In genomic region chr2:8234253-8234652, GRCh38 we compare ENCODE assay signal across 11 cellular contexts.
A peak's percentile ranks its signal among the peaks of the same experiment; 100 is the strongest.
DNase-seq lines count a peak whose midpoint lies in the region; ATAC-seq, FAIRE-seq and TF ChIP-seq lines count a peak whose summit lies in the region.
"Had no signal": no experiment of that assay in that cellular context is flagged by ENCODE, and none has a peak within 500 bp of the region (broad histone marks: within the 10 kb centered on the region; RNA-seq: fewer than 3 reads in every experiment).

No MANE protein-coding gene starts in this region.

- peak overlapping the region; percentile 48 for H2AFZ ChIP-seq in neuronal stem cell (ENCODE audit: low read length)

- no peak overlapping the region for H2BK120ac ChIP-seq in neuronal stem cell (ENCODE audit: low read depth, low read length)

- no peak overlapping the region for H3K23ac ChIP-seq in neuronal stem cell (ENCODE audit: low read depth, low read length, poor library complexity)

- no peaks in the 10 kb centered on the region for H3K79me1 ChIP-seq in neuronal stem cell (ENCODE audit: low read depth, low read length)

- no peak for TF ChIP-seq CTCF in osteocyte (IDR thresholded peaks at IDR 0.05)
- no peak for TF ChIP-seq CTCF in CD8-positive, alpha-beta T cell (IDR thresholded peaks at IDR 0.05)

- H3K4me2 ChIP-seq in neuronal stem cell (ENCODE audit: insufficient read depth, low read length, poor library complexity, severe bottlenecking) = no peak overlapping the region

- no peak overlapping the region for H3K4me3 Mint-ChIP-seq in T-helper 2 cell treated with Interferon-gamma antibody and Interleukin-4, amounts not matched to agents 5 μg/mL and 100 μg/mL, for 36 hours
- H3K4me3 Mint-ChIP-seq in osteocyte (ENCODE audit: unreplicated experiment) = no peak overlapping the region
- no peak overlapping the region for H3K4me3 Mint-ChIP-seq in CD8-positive, alpha-beta T cell
- H3K4me3 Mint-ChIP-seq: activated CD4-positive, alpha-beta T cell treated with anti-CD3 and anti-CD28 coated beads, Interleukin-2, amount 10 ng/mL, durations not matched to agents 24 days and 14 days; central memory CD8-positive, alpha-beta T cell had no signal

- H3K9ac ChIP-seq in neuronal stem cell (ENCODE audit: low read depth, low read length, poor library complexity) = no peak overlapping the region

- DNase-seq in NCI-H146 (lab: John Stamatoyannopoulos, UW) = peak; percentile 73
- no peak for DNase-seq in neuronal stem cell (ENCODE audit: low spot score)
- DNase-seq in T-helper 2 cell treated with Interferon-gamma antibody and Interleukin-4, amounts not matched to agents 5 μg/mL and 100 μg/mL, for 36 hours (ENCODE audit: low spot score) = no peak
- no peak for DNase-seq in H54 (ENCODE audit: insufficient read length, low spot score)
- DNase-seq in osteocyte (ENCODE audit: extremely low spot score, unreplicated experiment) = no peak
- no peak for DNase-seq in CD8-positive, alpha-beta T cell
- DNase-seq: activated CD4-positive, alpha-beta T cell treated with anti-CD3 and anti-CD28 coated beads, Interleukin-2, amount 10 ng/mL, durations not matched to agents 24 days and 14 days; small intestine had no signal

- H3K36me3 Mint-ChIP-seq in T-helper 2 cell treated with Interferon-gamma antibody and Interleukin-4, amounts not matched to agents 5 μg/mL and 100 μg/mL, for 36 hours (ENCODE audit: low read depth) = peaks cover 3% of the 10 kb centered on the region
- no peaks in the 10 kb centered on the region for H3K36me3 Mint-ChIP-seq in osteocyte (ENCODE audit: unreplicated experiment)
- H3K36me3 Mint-ChIP-seq in CD8-positive, alpha-beta T cell = no peaks in the 10 kb centered on the region

- H3K36me3 ChIP-seq in neuronal stem cell (replicated peaks in 1 of 2; ENCODE audit: control insufficient read depth in 2 of 2, insufficient read depth in 2 of 2, low read length in 2 of 2) = no peaks in the 10 kb centered on the region
- no peaks in the 10 kb centered on the region for H3K36me3 ChIP-seq in CD8-positive, alpha-beta T cell (ENCODE audit: insufficient read depth, low read length)

- no peaks in the 10 kb centered on the region for H3K9me3 ChIP-seq in neuronal stem cell (replicated peaks in 1 of 2; ENCODE audit: control insufficient read depth in 2 of 2, insufficient read depth in 1 of 2, low read depth in 1 of 2, low read length in 2 of 2)
- H3K9me3 ChIP-seq in CD8-positive, alpha-beta T cell (ENCODE audit: low read length) = no peaks in the 10 kb centered on the region

- no peak overlapping the region for H3K14ac ChIP-seq in neuronal stem cell (ENCODE audit: low read length)

- intact Hi-C loops in CD8-positive, alpha-beta T cell (cut with DNase I, micrococcal nuclease) = no loop called here

- no peaks in the 10 kb centered on the region for H3K27me3 ChIP-seq in neuronal stem cell (ENCODE audit: control insufficient read depth in 3 of 3, insufficient read depth in 3 of 3, low read depth in 1 of 3, low read length in 3 of 3)
- no peaks in the 10 kb centered on the region for H3K27me3 ChIP-seq in CD8-positive, alpha-beta T cell (ENCODE audit: insufficient read depth, low read length)

- no peak overlapping the region for H3K4me3 ChIP-seq in neuronal stem cell (ENCODE audit: low read length in 2 of 2)
- H3K4me3 ChIP-seq in CD8-positive, alpha-beta T cell (ENCODE audit: low read depth, low read length) = no peak overlapping the region

- ATAC-seq in GM19351 (IDR thresholded peaks at IDR 0.05; ENCODE audit: unreplicated experiment) (peak; percentile 27), HG02870 (IDR thresholded peaks at IDR 0.05; ENCODE audit: unreplicated experiment) (peak; percentile 38)
- ATAC-seq in CD8-positive, alpha-beta T cell = no peak

- H4K8ac ChIP-seq in neuronal stem cell (ENCODE audit: low read depth, low read length) = no peak overlapping the region

- no peak overlapping the region for H3K27ac Mint-ChIP-seq in T-helper 2 cell treated with Interferon-gamma antibody and Interleukin-4, amounts not matched to agents 5 μg/mL and 100 μg/mL, for 36 hours
- H3K27ac Mint-ChIP-seq in osteocyte (ENCODE audit: unreplicated experiment) = no peak overlapping the region
- H3K27ac Mint-ChIP-seq in CD8-positive, alpha-beta T cell = no peak overlapping the region
- H3K27ac Mint-ChIP-seq: activated CD4-positive, alpha-beta T cell treated with anti-CD3 and anti-CD28 coated beads, Interleukin-2, amount 10 ng/mL, durations not matched to agents 24 days and 14 days had no signal

- peaks cover 3% of the 10 kb centered on the region for H3K27me3 Mint-ChIP-seq in T-helper 2 cell treated with Interferon-gamma antibody and Interleukin-4, amounts not matched to agents 5 μg/mL and 100 μg/mL, for 36 hours (ENCODE audit: low read depth)
- peaks cover 11% of the 10 kb centered on the region for H3K27me3 Mint-ChIP-seq in osteocyte (ENCODE audit: unreplicated experiment)
- peaks cover 5% of the 10 kb centered on the region for H3K27me3 Mint-ChIP-seq in CD8-positive, alpha-beta T cell (ENCODE audit: low read depth)
- H3K27me3 Mint-ChIP-seq: central memory CD8-positive, alpha-beta T cell had no signal

- no peak overlapping the region for H2BK5ac ChIP-seq in neuronal stem cell (ENCODE audit: low read length)

- no peak overlapping the region for H3K27ac ChIP-seq in neuronal stem cell (replicated peaks; ENCODE audit: low read length)
- H3K27ac ChIP-seq in CD8-positive, alpha-beta T cell (ENCODE audit: low read depth, low read length) = no peak overlapping the region

- H3K18ac ChIP-seq in neuronal stem cell (ENCODE audit: low read length) = no peak overlapping the region

- no peak overlapping the region for H2BK15ac ChIP-seq in neuronal stem cell (ENCODE audit: low read length)

- CTCF ChIA-PET in CD8-positive, alpha-beta T cell (lab: Charles Lee) = no interaction called here

- FAIRE-seq in H54 (lab: Jason Lieb, UNC) = no peak
- FAIRE-seq: small intestine had no signal

- peak overlapping the region; percentile 20 for H2AK5ac ChIP-seq in neuronal stem cell (ENCODE audit: low read depth, low read length)

- no CpG with 5 or more reads among the region's 3 CpGs for WGBS in neuronal stem cell (ENCODE audit: extremely low coverage in 2 of 2, insufficient read length in 2 of 2, insufficient replicate concordance in 1 of 2), 2 donors

- POLR2A ChIA-PET in CD8-positive, alpha-beta T cell (lab: Charles Lee) = interaction anchor here (0.6 to 0.7 kb wide), 2 partner anchors 13 to 513 kb away, joined by 3 read pairs; no protein-coding TSS in a partner anchor

- H2BK12ac ChIP-seq in neuronal stem cell (ENCODE audit: low read length) = no peak overlapping the region

- no peak overlapping the region for H4K91ac ChIP-seq in neuronal stem cell (ENCODE audit: low read depth, low read length, poor library complexity)

- H3K4ac ChIP-seq in neuronal stem cell (ENCODE audit: low read length) = no peak overlapping the region

- peaks cover 26% of the 10 kb centered on the region for H3K4me1 Mint-ChIP-seq in T-helper 2 cell treated with Interferon-gamma antibody and Interleukin-4, amounts not matched to agents 5 μg/mL and 100 μg/mL, for 36 hours (ENCODE audit: low read depth)
- H3K4me1 Mint-ChIP-seq in osteocyte (ENCODE audit: unreplicated experiment) = peaks cover 6% of the 10 kb centered on the region
- peaks cover 8% of the 10 kb centered on the region for H3K4me1 Mint-ChIP-seq in CD8-positive, alpha-beta T cell (ENCODE audit: low read depth)

- H3K9me3 Mint-ChIP-seq in T-helper 2 cell treated with Interferon-gamma antibody and Interleukin-4, amounts not matched to agents 5 μg/mL and 100 μg/mL, for 36 hours = peaks cover 15% of the 10 kb centered on the region
- no peaks in the 10 kb centered on the region for H3K9me3 Mint-ChIP-seq in osteocyte (ENCODE audit: unreplicated experiment)
- no peaks in the 10 kb centered on the region for H3K9me3 Mint-ChIP-seq in CD8-positive, alpha-beta T cell
- H3K9me3 Mint-ChIP-seq: central memory CD8-positive, alpha-beta T cell had no signal

- TF ChIP-seq POLR2A in H54 (IDR thresholded peaks at IDR 0.05; ENCODE audit: low read depth, low read length) = no peak

- H3K4me1 ChIP-seq in neuronal stem cell (ENCODE audit: control insufficient read depth in 2 of 2, insufficient read depth in 1 of 2, low read depth in 1 of 2, low read length in 2 of 2) = peaks cover 11 to 35% of the 10 kb centered on the region in 2 donors
- H3K4me1 ChIP-seq in CD8-positive, alpha-beta T cell (ENCODE audit: insufficient read depth, low read length) = peaks cover 7% of the 10 kb centered on the region
